In the genomic region with DNA sequence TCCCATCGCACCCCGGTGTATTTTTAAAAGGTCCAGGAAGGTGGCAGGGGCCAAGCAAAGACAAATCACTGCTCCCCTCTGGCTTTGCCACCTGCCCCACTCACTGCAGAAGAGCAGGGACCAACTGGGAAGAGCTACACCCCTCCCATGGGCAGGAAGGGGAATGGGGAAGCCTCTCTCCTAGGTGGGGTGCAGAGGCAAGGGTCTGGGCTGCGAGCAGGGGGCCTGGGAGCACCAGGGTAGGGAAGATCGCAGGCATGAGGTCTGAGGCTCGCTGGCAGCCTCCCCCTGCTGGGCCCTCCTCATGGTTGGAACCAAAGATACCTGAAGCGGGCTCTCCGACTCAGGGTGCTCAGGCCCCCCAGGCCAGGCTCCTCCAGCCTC, we compare ENCODE assay signal across 1 cellular context.
A peak's percentile ranks its signal among the peaks of the same experiment; 100 is the strongest.
TF ChIP-seq lines count a peak whose summit lies in the region.

No MANE protein-coding gene starts in this region.

TF ChIP-seq in HepG2, 621 proteins besides CTCF, POLR2A, EP300 and RAD21:
- TF ChIP-seq POLR2G (IDR thresholded peaks at IDR 0.05; ENCODE audit: low read depth, low read length) (0 out of 2 replicates have a peak, but pooled peaks have one; percentile 21), TMF1 (CRISPR knock-in tag; IDR thresholded peaks at IDR 0.05; ENCODE audit: low read depth) (no peak)
